ENCODE assay signal across 32 cellular contexts in genomic region chr18:58229162-58229561, GRCh38.
DNase-seq lines count a peak whose midpoint lies in the region; ATAC-seq, FAIRE-seq and TF ChIP-seq lines count a peak whose summit lies in the region.
"Had no signal": no experiment of that assay in that cellular context is flagged by ENCODE, and none has a peak within 500 bp of the region (broad histone marks: within the 10 kb centered on the region; RNA-seq: fewer than 3 reads in every experiment).

No MANE protein-coding gene starts in this region.

- TF ChIP-seq POLR2A in esophagus muscularis mucosa (IDR thresholded peaks at IDR 0.05; ENCODE audit: low read depth) = no peak
- TF ChIP-seq POLR2A in gastrocnemius medialis (IDR thresholded peaks at IDR 0.05) = no peak

- H3K4me3 Mint-ChIP-seq in stimulated activated naive B cell treated with anti-CD40 and anti-IgM and Interleukin-4, amounts not matched to agents 10 μg/mL and 1 μg/mL and 100 μg/mL, for 72 hours = no peak overlapping the region
- H3K4me3 Mint-ChIP-seq: activated CD4-positive, alpha-beta memory T cell treated with anti-CD3 and anti-CD28 coated beads, Interleukin-2, amount 10 ng/mL, durations not matched to agents 7 days and 5 days; activated naive CD4-positive, alpha-beta T cell treated with anti-CD3 and anti-CD28 coated beads for 36 hours; activated T-helper 1 cell treated with anti-CD3 and anti-CD28 coated beads, Interleukin-12 subunit alpha, Interleukin-12 subunit beta, Interleukin-2, Interleukin-4 antibody, amounts not matched to agents 30 ng/mL and 10 ng/mL and 1 ng/mL, durations not matched to agents 14 hours and 24 hours and 36 hours; CD4-positive, CD25-positive, alpha-beta regulatory T cell; central memory CD8-positive, alpha-beta T cell; endodermal cell; nephron; T-helper 17 cell had no signal

- H3K4me3 ChIP-seq in esophagus muscularis mucosa (no peak overlapping the region), gastrocnemius medialis (no peak overlapping the region)
- H3K4me3 ChIP-seq: heart right ventricle, lower lobe of right lung, mucosa of descending colon, tibial nerve had no signal

- H3K4me1 Mint-ChIP-seq in stimulated activated naive B cell treated with anti-CD40 and anti-IgM and Interleukin-4, amounts not matched to agents 10 μg/mL and 1 μg/mL and 100 μg/mL, for 72 hours = peaks cover 28 to 60% of the 10 kb centered on the region in 2 donors
- H3K4me1 Mint-ChIP-seq: activated CD4-positive, alpha-beta memory T cell treated with anti-CD3 and anti-CD28 coated beads, Interleukin-2, amount 10 ng/mL, durations not matched to agents 7 days and 5 days; CD4-positive, CD25-positive, alpha-beta regulatory T cell; central memory CD8-positive, alpha-beta T cell had no signal

- H3K27ac ChIP-seq in esophagus muscularis mucosa (replicated peaks in 1 of 4) (no peak overlapping the region), gastrocnemius medialis (no peak overlapping the region)
- H3K27ac ChIP-seq: lower lobe of right lung, tibial nerve had no signal

- no peak for ATAC-seq in stimulated activated naive B cell treated with anti-CD40 and anti-IgM and Interleukin-4, amounts not matched to agents 10 μg/mL and 1 μg/mL and 100 μg/mL, for 72 hours (replicated peaks)
- no peak for ATAC-seq in gastrocnemius medialis
- ATAC-seq: heart right ventricle, lower lobe of right lung, mucosa of descending colon, T-helper 17 cell had no signal

- H3K9me3 ChIP-seq in esophagus muscularis mucosa = no peaks in the 10 kb centered on the region
- no peaks in the 10 kb centered on the region for H3K9me3 ChIP-seq in gastrocnemius medialis
- H3K9me3 ChIP-seq: lower lobe of right lung, mucosa of descending colon had no signal

- H3K27me3 ChIP-seq in esophagus muscularis mucosa (no peaks in the 10 kb centered on the region), gastrocnemius medialis (no peaks in the 10 kb centered on the region)
- H3K27me3 ChIP-seq: heart right ventricle, tibial nerve had no signal

- no peak for TF ChIP-seq CTCF in D721Med (IDR thresholded peaks at IDR 0.05; ENCODE audit: insufficient read depth, missing control alignments)
- no peak for TF ChIP-seq CTCF in esophagus muscularis mucosa (IDR thresholded peaks at IDR 0.05)
- no peak for TF ChIP-seq CTCF in gastrocnemius medialis (IDR thresholded peaks at IDR 0.05 in 4 of 5, conservative IDR thresholded peaks at IDR 0.05 in 1 of 5)

- WGBS in esophagus muscularis mucosa = 95% methylated on average over 5 of the region's 5 CpGs

- no peak for TF ChIP-seq EP300 in esophagus muscularis mucosa (IDR thresholded peaks at IDR 0.05)

- H3K4me1 ChIP-seq in esophagus muscularis mucosa (peaks cover 9 to 28% (median 19%) of the 10 kb centered on the region in 4 donors), gastrocnemius medialis (peaks cover 4 to 5% of the 10 kb centered on the region in 2 donors)

- DNase-seq in D721Med (ENCODE audit: insufficient read length, low spot score) (no peak), NCI-H524 (lab: John Stamatoyannopoulos, UW) (peak; percentile 77 to 85), esophagus muscularis mucosa (ENCODE audit: extremely low spot score) (peak; percentile 78), NCI-H146 treated with DMSO at 0.1 percent for 48 hours (lab: John Stamatoyannopoulos, UW; ENCODE audit: unreplicated experiment) (no peak), gastrocnemius medialis (no peak), SKM-1 treated with dmso at 0.1 percent for 144 hours (lab: John Stamatoyannopoulos, UW; ENCODE audit: unreplicated experiment) (no peak), COLO829 (ENCODE audit: low spot score) (no peak)
- no peak for DNase-seq in stimulated activated naive B cell treated with anti-CD40 and anti-IgM and Interleukin-4, amounts not matched to agents 10 μg/mL and 1 μg/mL and 100 μg/mL, for 72 hours
- DNase-seq: activated CD4-positive, alpha-beta memory T cell treated with anti-CD3 and anti-CD28 coated beads, Interleukin-2, amount 10 ng/mL, durations not matched to agents 7 days and 5 days; activated CD4-positive, alpha-beta T cell treated with anti-CD3 and anti-CD28 coated beads for 1 hour; activated CD8-positive, alpha-beta memory T cell treated with anti-CD3 and anti-CD28 coated beads, Interleukin-2, amount 50 U/mL, for 4 hours; activated naive CD4-positive, alpha-beta T cell treated with anti-CD3 and anti-CD28 coated beads for 36 hours; CD4-positive, CD25-positive, alpha-beta regulatory T cell; dermis blood vessel endothelial cell; endodermal cell; heart right ventricle; Kasumi-1; lower lobe of right lung; mucosa of descending colon; NCI-H1417; NCI-H2081; NCI-H345; NCI-H774; RPMI8226; stimulated activated CD4-positive, alpha-beta T cell treated with anti-CD3 and anti-CD28 coated beads, Interleukin-4, amount 100 ng/mL, for 1 hour; T-helper 17 cell had no signal

- peak; percentile 98 for FAIRE-seq in D721Med (lab: Jason Lieb, UNC)
- FAIRE-seq: A204.1, TTC549 had no signal

- in situ Hi-C loops in gastrocnemius medialis (cut with MboI; ENCODE audit: low sequenced_read_pairs in 4 of 4) = no loop called here

- peak overlapping the region; percentile 9 for H3K27ac Mint-ChIP-seq in stimulated activated naive B cell treated with anti-CD40 and anti-IgM and Interleukin-4, amounts not matched to agents 10 μg/mL and 1 μg/mL and 100 μg/mL, for 72 hours
- H3K27ac Mint-ChIP-seq: activated CD4-positive, alpha-beta memory T cell treated with anti-CD3 and anti-CD28 coated beads, Interleukin-2, amount 10 ng/mL, durations not matched to agents 7 days and 5 days; activated naive CD4-positive, alpha-beta T cell treated with anti-CD3 and anti-CD28 coated beads for 36 hours; activated T-helper 1 cell treated with anti-CD3 and anti-CD28 coated beads, Interleukin-12 subunit alpha, Interleukin-12 subunit beta, Interleukin-2, Interleukin-4 antibody, amounts not matched to agents 30 ng/mL and 10 ng/mL and 1 ng/mL, durations not matched to agents 14 hours and 24 hours and 36 hours; endodermal cell; T-helper 17 cell had no signal

- H3K27me3 Mint-ChIP-seq in stimulated activated naive B cell treated with anti-CD40 and anti-IgM and Interleukin-4, amounts not matched to agents 10 μg/mL and 1 μg/mL and 100 μg/mL, for 72 hours = no peaks in the 10 kb centered on the region

- peaks cover 1 to 13% of the 10 kb centered on the region in 2 donors for H3K36me3 Mint-ChIP-seq in stimulated activated naive B cell treated with anti-CD40 and anti-IgM and Interleukin-4, amounts not matched to agents 10 μg/mL and 1 μg/mL and 100 μg/mL, for 72 hours
- H3K36me3 Mint-ChIP-seq: CD4-positive, CD25-positive, alpha-beta regulatory T cell had no signal

- H3K9me3 Mint-ChIP-seq in stimulated activated naive B cell treated with anti-CD40 and anti-IgM and Interleukin-4, amounts not matched to agents 10 μg/mL and 1 μg/mL and 100 μg/mL, for 72 hours = peaks cover 3 to 4% of the 10 kb centered on the region in 2 donors
- H3K9me3 Mint-ChIP-seq: activated CD4-positive, alpha-beta memory T cell treated with anti-CD3 and anti-CD28 coated beads, Interleukin-2, amount 10 ng/mL, durations not matched to agents 7 days and 5 days; activated T-helper 1 cell treated with anti-CD3 and anti-CD28 coated beads, Interleukin-12 subunit alpha, Interleukin-12 subunit beta, Interleukin-2, Interleukin-4 antibody, amounts not matched to agents 30 ng/mL and 10 ng/mL and 1 ng/mL, durations not matched to agents 14 hours and 24 hours and 36 hours; CD4-positive, CD25-positive, alpha-beta regulatory T cell; central memory CD8-positive, alpha-beta T cell; endodermal cell had no signal

- intact Hi-C loops in esophagus muscularis mucosa (cut with DNase I) (no loop called here), gastrocnemius medialis (cut with DNase I; ENCODE audit: low total_unique reads) (loop anchor here (5.0 kb wide), 1 partner anchor 37 kb away; no protein-coding TSS in a partner anchor)

- H3K36me3 ChIP-seq in esophagus muscularis mucosa = no peaks in the 10 kb centered on the region
- H3K36me3 ChIP-seq in gastrocnemius medialis = no peaks in the 10 kb centered on the region
- H3K36me3 ChIP-seq: heart right ventricle, lower lobe of right lung, tibial nerve had no signal

Comparison
In these comparisons a context has a peak if more than half of its experiments do, and no peak if none do; other contexts are left out.
1. DNase-seq: peak in NCI-H524 (2 of 2) and esophagus muscularis mucosa (single experiment); none in D721Med (single experiment), stimulated activated naive B cell treated with anti-CD40 and anti-IgM and Interleukin-4, amounts not matched to agents 10 μg/mL and 1 μg/mL and 100 μg/mL, for 72 hours (single experiment), NCI-H146 treated with DMSO at 0.1 percent for 48 hours (single experiment), gastrocnemius medialis (0 of 2), SKM-1 treated with dmso at 0.1 percent for 144 hours (single experiment) and COLO829 (single experiment).